In the genomic region with DNA sequence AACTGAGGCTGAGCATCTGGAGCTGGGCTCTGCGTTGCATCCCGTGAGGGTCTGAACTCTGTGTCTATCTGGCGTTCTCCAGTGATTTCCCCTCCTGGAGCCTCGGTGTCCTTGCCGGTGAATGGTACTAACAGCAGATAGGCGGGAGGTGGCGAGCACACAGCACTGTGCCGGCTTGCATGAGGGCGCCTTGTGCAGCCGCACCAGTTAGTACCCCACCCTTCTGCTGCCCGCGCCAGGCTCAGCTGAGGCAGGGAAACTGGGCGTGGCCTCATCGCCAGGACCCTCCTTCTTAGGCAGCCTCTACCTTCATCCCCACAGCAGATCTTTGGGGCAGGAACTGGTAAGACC, we compare ENCODE assay signal across 22 cellular contexts. TPM values are rescaled to one million over a fixed set of nuclear protein-coding genes. Genes with fewer than 3 reads are reported as not detected.
"Had no signal": no experiment of that assay in that cellular context is flagged by ENCODE, and none has a peak within 500 bp of the region (broad histone marks: within the 10 kb centered on the region; RNA-seq: fewer than 3 reads in every experiment).

No MANE protein-coding gene starts in this region.

- H3K4me3 ChIP-seq: coronary artery, dorsolateral prefrontal cortex, esophagus muscularis mucosa, gastrocnemius medialis, heart left ventricle, hepatocyte, left lung, lower lobe of right lung, mucosa of descending colon had no signal

- H3K4me1 Mint-ChIP-seq: immature natural killer cell, naive B cell had no signal

- DNase-seq: dorsolateral prefrontal cortex; effector CD4-positive, alpha-beta T cell; effector memory CD4-positive, alpha-beta T cell; foreskin melanocyte; gastrocnemius medialis; glutamatergic neuron; hypothalamus; immature natural killer cell; islet precursor cell; left cardiac atrium; left ventricle myocardium superior; lower lobe of right lung; mesenchymal stem cell; mucosa of descending colon; naive B cell had no signal

- H3K9me3 ChIP-seq: gastrocnemius medialis, lower lobe of right lung, mucosa of descending colon had no signal

- H3K4me1 ChIP-seq: left lung had no signal

- H3K36me3 ChIP-seq: esophagus muscularis mucosa, gastrocnemius medialis, heart left ventricle, left lung, lower lobe of right lung had no signal

- H3K9me3 Mint-ChIP-seq: mesothelial cell of epicardium had no signal

- H3K4me3 Mint-ChIP-seq: immature natural killer cell, mesothelial cell of epicardium had no signal

- H3K27ac Mint-ChIP-seq: immature natural killer cell, mesothelial cell of epicardium had no signal

- H3K4me2 ChIP-seq: hepatocyte had no signal

- H2AFZ ChIP-seq: hepatocyte had no signal

- H3K27me3 ChIP-seq: esophagus muscularis mucosa, gastrocnemius medialis, heart left ventricle, hepatocyte had no signal

- ATAC-seq: heart left ventricle, left cardiac atrium, left lung, left ventricle myocardium superior, lower lobe of right lung, mucosa of descending colon had no signal

- H3K27ac ChIP-seq: coronary artery, dorsolateral prefrontal cortex, esophagus muscularis mucosa, gastrocnemius medialis, heart left ventricle, hepatocyte, left lung, lower lobe of right lung had no signal

RNA-seq across cellular contexts. Expression of a gene that starts 42.7 kb away (rescaled TPM):
- total RNA-seq: endothelial cell of umbilical vein had no signal
- polyA plus RNA-seq: endothelial cell of umbilical vein had no signal
